ENCODE assay signal across 8 cellular contexts in the genomic region with DNA sequence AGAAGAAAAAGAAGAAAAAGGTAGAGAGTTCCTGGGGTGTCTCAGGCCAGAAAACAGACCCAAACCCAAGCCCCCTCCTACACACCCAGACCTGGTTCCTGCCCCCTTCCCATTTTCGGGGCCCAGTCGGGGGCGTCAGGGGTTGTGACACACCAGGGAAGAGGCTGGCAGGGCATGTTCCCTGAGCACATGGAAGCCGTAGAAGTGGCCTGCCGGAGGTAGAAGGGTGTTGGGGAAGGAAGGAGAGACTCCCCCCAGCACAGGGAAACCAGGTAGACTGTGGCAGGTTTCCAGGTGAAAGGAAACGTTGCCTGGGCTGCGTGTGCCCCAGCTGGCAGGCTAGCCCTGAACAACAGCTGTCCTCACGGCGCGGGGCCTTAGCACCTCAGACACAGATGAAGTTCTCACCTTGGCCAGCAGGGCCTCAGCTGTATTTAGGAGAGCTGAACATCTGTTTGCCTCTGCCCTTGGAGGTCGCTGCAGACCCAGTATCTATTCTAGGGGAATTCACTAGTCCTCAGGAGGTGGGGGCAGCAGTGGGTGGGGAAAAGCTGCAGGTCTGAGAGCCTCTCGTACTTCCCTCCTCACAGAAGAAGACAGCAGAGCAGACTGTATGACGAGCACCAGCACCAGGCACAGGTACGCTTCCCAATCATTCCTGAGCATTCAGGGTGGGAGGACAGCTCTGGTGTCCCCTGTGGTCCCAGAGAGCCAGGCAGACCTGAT. TPM values are rescaled to one million over a fixed set of nuclear protein-coding genes. Genes with fewer than 3 reads are reported as not detected.
A peak's percentile ranks its signal among the peaks of the same experiment; 100 is the strongest.
DNase-seq lines count a peak whose midpoint lies in the region; ATAC-seq and TF ChIP-seq lines count a peak whose summit lies in the region.

No MANE protein-coding gene starts in this region.

- 94% methylated on average over 14 of the region's 14 CpGs for WGBS in smooth muscle cell (ENCODE audit: low lambda C conversion rate)

- H3K79me2 ChIP-seq in smooth muscle cell (ENCODE audit: low read depth) = no peaks in the 10 kb centered on the region

- no peaks in the 10 kb centered on the region for H3K9me3 Mint-ChIP-seq in CD8-positive, alpha-beta T cell

- intact Hi-C loops in CD8-positive, alpha-beta T cell (cut with DNase I, micrococcal nuclease) = loop anchor here in 1 of 2 experiments (1.0 kb wide), 1 partner anchor 38 kb away; no protein-coding TSS in a partner anchor

- no peaks in the 10 kb centered on the region for H4K20me1 ChIP-seq in smooth muscle cell (ENCODE audit: low read depth)

- peak overlapping the region; percentile 71 for H3K27ac Mint-ChIP-seq in CD8-positive, alpha-beta T cell

- POLR2A ChIA-PET in CD8-positive, alpha-beta T cell (lab: Charles Lee) = interaction anchor here (0.7 to 1.6 kb wide), 3 partner anchors 12 to 241 kb away, joined by 4 to 6 read pairs (median 5); a partner anchor contains a TSS

- peak in 2 of 7 experiments; percentile 33 to 37 for DNase-seq in CD8-positive, alpha-beta T cell
- DNase-seq in GM19240 (ENCODE audit: insufficient read length, low spot score) (peak; percentile 83), astrocyte of the cerebellum (ENCODE audit: low read depth) (no peak), smooth muscle cell (lab: John Stamatoyannopoulos, UW; ENCODE audit: unreplicated experiment) (no peak), anterior cingulate cortex (lab: John Stamatoyannopoulos, UW) (no peak), NCI-H510A treated with DMSO at 0.1 percent for 48 hours (lab: John Stamatoyannopoulos, UW) (no peak), NCI-H345 (lab: John Stamatoyannopoulos, UW) (no peak)

- H3K27me3 ChIP-seq in CD8-positive, alpha-beta T cell (ENCODE audit: insufficient read depth, low read length) = no peaks in the 10 kb centered on the region
- H3K27me3 ChIP-seq in smooth muscle cell (ENCODE audit: low read depth) = no peaks in the 10 kb centered on the region

- H3K27me3 Mint-ChIP-seq in CD8-positive, alpha-beta T cell (ENCODE audit: low read depth) = no peaks in the 10 kb centered on the region

- no peak overlapping the region for H2AFZ ChIP-seq in smooth muscle cell (ENCODE audit: low read depth)

- H3K36me3 ChIP-seq in CD8-positive, alpha-beta T cell (ENCODE audit: insufficient read depth, low read length) = peaks cover 54% of the 10 kb centered on the region
- H3K36me3 ChIP-seq in smooth muscle cell (ENCODE audit: low read depth) = no peaks in the 10 kb centered on the region

- CTCF ChIA-PET in CD8-positive, alpha-beta T cell (lab: Charles Lee) = interaction anchor here (1.1 to 6.0 kb wide), 8 partner anchors 11 to 49 kb away, joined by 3 to 25 read pairs (median 6); no protein-coding TSS in a partner anchor

- H3K4me1 Mint-ChIP-seq in CD8-positive, alpha-beta T cell (ENCODE audit: low read depth) = no peaks in the 10 kb centered on the region

- H3K4me2 ChIP-seq in smooth muscle cell = no peak overlapping the region

- H3F3A ChIP-seq in smooth muscle cell (ENCODE audit: low read depth) = no peaks in the 10 kb centered on the region

- no peaks in the 10 kb centered on the region for H3K9me3 ChIP-seq in CD8-positive, alpha-beta T cell (ENCODE audit: low read length)
- no peaks in the 10 kb centered on the region for H3K9me3 ChIP-seq in smooth muscle cell (replicated peaks; ENCODE audit: low read depth)

- H3K27ac ChIP-seq in CD8-positive, alpha-beta T cell (ENCODE audit: low read depth, low read length) = no peak overlapping the region
- H3K27ac ChIP-seq in smooth muscle cell (ENCODE audit: low read depth) = no peak overlapping the region

- no peak overlapping the region for H3K9ac ChIP-seq in smooth muscle cell (ENCODE audit: low read depth)

- no peaks in the 10 kb centered on the region for H3K4me1 ChIP-seq in CD8-positive, alpha-beta T cell (ENCODE audit: insufficient read depth, low read length)
- no peaks in the 10 kb centered on the region for H3K4me1 ChIP-seq in smooth muscle cell (ENCODE audit: low read depth)

- in situ Hi-C loops in astrocyte of the cerebellum (cut with HindIII; ENCODE audit: low sequenced_read_pairs) = no loop called here

- H3K4me3 Mint-ChIP-seq in CD8-positive, alpha-beta T cell = no peak overlapping the region

- ATAC-seq in CD8-positive, alpha-beta T cell = peak; percentile 59
- ATAC-seq in HG03280 (IDR thresholded peaks at IDR 0.05; ENCODE audit: unreplicated experiment) = peak; percentile 70

- peaks cover 89% of the 10 kb centered on the region for H3K36me3 Mint-ChIP-seq in CD8-positive, alpha-beta T cell

- no peak overlapping the region for H3K4me3 ChIP-seq in CD8-positive, alpha-beta T cell (ENCODE audit: low read depth, low read length)
- H3K4me3 ChIP-seq in astrocyte of the cerebellum (ENCODE audit: low read depth, low read length) = no peak overlapping the region
- no peak overlapping the region for H3K4me3 ChIP-seq in smooth muscle cell

- peak; percentile 31 for TF ChIP-seq CTCF in CD8-positive, alpha-beta T cell (IDR thresholded peaks at IDR 0.05)
- TF ChIP-seq CTCF in astrocyte of the cerebellum (IDR thresholded peaks at IDR 0.05; ENCODE audit: low read depth, low read length, missing control alignments) (peak; percentile 21), smooth muscle cell (IDR thresholded peaks at IDR 0.05; ENCODE audit: borderline replicate concordance, insufficient read depth, poor library complexity, severe bottlenecking) (peak; percentile 24)

RNA-seq across cellular contexts. Expression of a gene that starts 14.1 kb away (rescaled TPM):
- 100 to 1,000 TPM; 401 to 411 TPM for total RNA-seq in CD8-positive, alpha-beta T cell
- total RNA-seq in smooth muscle cell = 0.90 and 2.7 TPM in 2 replicates
- 3.9 and 9.3 TPM in 2 replicates for polyA plus RNA-seq in smooth muscle cell

RNA-seq across cellular contexts. Expression of a gene that starts 41.1 kb away (rescaled TPM):
- 10 to 100 TPM; 36.5 to 38.7 TPM for total RNA-seq in CD8-positive, alpha-beta T cell
- 12.7 and 16.0 TPM in 2 replicates for total RNA-seq in smooth muscle cell
- polyA plus RNA-seq in smooth muscle cell = 25.9 and 27.6 TPM in 2 replicates

RNA-seq across cellular contexts. Expression of a gene that starts 50.9 kb away (rescaled TPM):
- total RNA-seq in CD8-positive, alpha-beta T cell = 1,000 to 10,000 TPM; 5,604 to 5,613 TPM
- total RNA-seq in smooth muscle cell = 2,252 and 2,349 TPM in 2 replicates
- polyA plus RNA-seq in smooth muscle cell = 1,004 and 1,045 TPM in 2 replicates

Comparison
In these comparisons a context has a peak if more than half of its experiments do, and no peak if none do; other contexts are left out.
1. RNA of a gene that starts 14.1 kb away (total RNA-seq): 401 to 411 TPM in CD8-positive, alpha-beta T cell; 0.90 to 2.7 TPM in smooth muscle cell; every median in the first group is over 100 times any median in the second.
2. Peak in every context shown above with its lines, with median percentiles within 50 percentile points of each other: CTCF ChIP-seq.